9 cellular contexts compared by ENCODE assay signal in genomic region chr12:12358528-12358927, GRCh38. TPM values are rescaled to one million over a fixed set of nuclear protein-coding genes. Genes with fewer than 3 reads are reported as not detected.
DNase-seq lines count a peak whose midpoint lies in the region; ATAC-seq and TF ChIP-seq lines count a peak whose summit lies in the region.
"Had no signal": no experiment of that assay in that cellular context is flagged by ENCODE, and none has a peak within 500 bp of the region (broad histone marks: within the 10 kb centered on the region; RNA-seq: fewer than 3 reads in every experiment).

No MANE protein-coding gene starts in this region.

- H3K4me1 ChIP-seq in A673 (ENCODE audit: insufficient read depth, low read length, poor library complexity, severe bottlenecking), result peaks cover 11% of the 10 kb centered on the region
- peaks cover 14% of the 10 kb centered on the region for H3K4me1 ChIP-seq in HUES6 (ENCODE audit: control insufficient read depth, insufficient read depth, low read length)
- H3K4me1 ChIP-seq in body of pancreas, result peaks cover 29% of the 10 kb centered on the region
- H3K4me1 ChIP-seq in naive thymus-derived CD4-positive, alpha-beta T cell (ENCODE audit: control insufficient read depth in 2 of 2, insufficient read depth in 2 of 2, low read length in 2 of 2), result peaks cover 14 to 28% of the 10 kb centered on the region in 2 donors

- H3K9me3 Mint-ChIP-seq in naive thymus-derived CD4-positive, alpha-beta T cell, result peaks cover 0 to 3% (median 0%) of the 10 kb centered on the region in 11 donors

- TF ChIP-seq CTCF in A673 (conservative IDR thresholded peaks at IDR 0.05; ENCODE audit: low read depth, low read length) (no peak), body of pancreas (IDR thresholded peaks at IDR 0.05) (no peak)

- POLR2A ChIA-PET in A673 (lab: Charles Lee; ENCODE audit: low non-redundant PET), result no interaction called here
- POLR2A ChIA-PET in naive thymus-derived CD4-positive, alpha-beta T cell (lab: Charles Lee), result interaction anchor here (0.6 to 4.0 kb wide), 20 partner anchors 9 to 378 kb away, joined by 3 to 88 read pairs (median 8); partner anchors contain the start of genes CDKN1B, CREBL2, GPR19 and MANSC1

- H3K27ac Mint-ChIP-seq in naive thymus-derived CD4-positive, alpha-beta T cell, result peak overlapping the region; percentile 92 to 99 (median 98)

- no peaks in the 10 kb centered on the region for H3K36me3 ChIP-seq in A673 (ENCODE audit: insufficient read depth, low read length, poor library complexity, severe bottlenecking)
- peaks cover 2% of the 10 kb centered on the region; the same call in 1 of the 2 replicates for H3K36me3 ChIP-seq in HUES6 (ENCODE audit: control insufficient read depth, insufficient read depth, low read length)
- H3K36me3 ChIP-seq in body of pancreas (replicated peaks in 1 of 2; ENCODE audit: insufficient read depth in 1 of 2, low read depth in 2 of 2), result no peaks in the 10 kb centered on the region
- peaks cover 0 to 9% (median 0%) of the 10 kb centered on the region in 3 experiments for H3K36me3 ChIP-seq in naive thymus-derived CD4-positive, alpha-beta T cell (ENCODE audit: control insufficient read depth in 2 of 3, insufficient read depth in 3 of 3, low read length in 3 of 3)

- H3K9me3 ChIP-seq in A673 (ENCODE audit: low read depth, low read length, poor library complexity, severe bottlenecking) (no peaks in the 10 kb centered on the region), HUES6 (ENCODE audit: control insufficient read depth, insufficient read depth, low read depth, low read length) (no peaks in the 10 kb centered on the region), body of pancreas (no peaks in the 10 kb centered on the region)
- H3K9me3 ChIP-seq in naive thymus-derived CD4-positive, alpha-beta T cell (ENCODE audit: control insufficient read depth in 2 of 3, low read length in 3 of 3), result no peaks in the 10 kb centered on the region

- H3K27ac ChIP-seq in A673 (ENCODE audit: low read depth, low read length, poor library complexity, severe bottlenecking) (peak overlapping the region; percentile 92), HUES6 (ENCODE audit: low read depth, low read length) (no peak overlapping the region), body of pancreas (peak overlapping the region in 3 of 4 donors; percentile 97 to 99 (median 98))
- peak overlapping the region; percentile 99 for H3K27ac ChIP-seq in naive thymus-derived CD4-positive, alpha-beta T cell (ENCODE audit: low read depth, low read length)

- ATAC-seq in body of pancreas, result no peak
- ATAC-seq in naive thymus-derived CD4-positive, alpha-beta T cell, result no peak
- no peak for ATAC-seq in HG03354 (IDR thresholded peaks at IDR 0.05; ENCODE audit: poor library complexity, severe bottlenecking, unreplicated experiment)

- no peaks in the 10 kb centered on the region for H3K27me3 ChIP-seq in A673 (replicated peaks; ENCODE audit: insufficient read depth, low read depth, low read length, poor library complexity)
- H3K27me3 ChIP-seq in HUES6 (ENCODE audit: control insufficient read depth, insufficient read depth, low read length), result no peaks in the 10 kb centered on the region
- no peaks in the 10 kb centered on the region for H3K27me3 ChIP-seq in body of pancreas
- no peaks in the 10 kb centered on the region for H3K27me3 ChIP-seq in naive thymus-derived CD4-positive, alpha-beta T cell (ENCODE audit: control insufficient read depth in 2 of 2, insufficient read depth in 2 of 2, low read length in 2 of 2)

- H3K4me1 Mint-ChIP-seq in naive thymus-derived CD4-positive, alpha-beta T cell, result peaks cover 31 to 67% (median 55%) of the 10 kb centered on the region in 7 donors

- CTCF ChIA-PET in A673 (lab: Charles Lee), result interaction anchor here (0.7 kb wide), 1 partner anchor 9 kb away, joined by 3 read pairs; no protein-coding TSS in a partner anchor
- CTCF ChIA-PET in naive thymus-derived CD4-positive, alpha-beta T cell (lab: Charles Lee), result interaction anchor here (1.0 to 2.5 kb wide), 8 partner anchors 9 to 273 kb away, joined by 3 to 13 read pairs (median 6); partner anchors contain the start of gene DUSP16

- 45 to 54% methylated on average over 4 of the region's 4 CpGs for WGBS in body of pancreas, 2 donors

- DNase-seq in A673 (ENCODE audit: low spot score) (peak; percentile 14), body of pancreas (no peak), Kasumi-1 (lab: John Stamatoyannopoulos, UW) (no peak), SIG-M5 (lab: John Stamatoyannopoulos, UW) (no peak), T-helper 9 cell (no peak)
- DNase-seq in naive thymus-derived CD4-positive, alpha-beta T cell, result no peak
- DNase-seq: stimulated activated CD4-positive, alpha-beta T cell treated with anti-CD3 and anti-CD28 coated beads, Interleukin-4, amount 100 ng/mL, for 1 hour had no signal

- no TSS peak for BruUV-seq in A673 (replicated peaks; lab: Mats Ljungman, UMichigan)

- H3K4me3 ChIP-seq in A673 (ENCODE audit: low read depth, low read length, poor library complexity, severe bottlenecking), result peak overlapping the region; percentile 72
- peak overlapping the region; percentile 96; the same call in 1 of the 2 replicates for H3K4me3 ChIP-seq in HUES6 (ENCODE audit: low read depth, low read length)
- no peak overlapping the region for H3K4me3 ChIP-seq in body of pancreas
- H3K4me3 ChIP-seq in naive thymus-derived CD4-positive, alpha-beta T cell (ENCODE audit: low read length), result peak overlapping the region; percentile 85

- no peaks in the 10 kb centered on the region for H3K27me3 Mint-ChIP-seq in naive thymus-derived CD4-positive, alpha-beta T cell

- H3K4me3 Mint-ChIP-seq in naive thymus-derived CD4-positive, alpha-beta T cell, result peak overlapping the region; percentile 90 to 99 (median 96)

- intact Hi-C loops in A673 (cut with micrococcal nuclease; ENCODE audit: unreplicated experiment), result no loop called here
- intact Hi-C loops in body of pancreas (cut with DNase I), result no loop called here
- intact Hi-C loops in naive thymus-derived CD4-positive, alpha-beta T cell (cut with micrococcal nuclease), result loop anchor here (5.0 to 10.0 kb wide), 4 partner anchors 454 to 1184 kb away; partner anchors contain the start of genes DDX47 (in 1 of the 2), GSG1 (in 1 of the 2), HEBP1 (in 1 of the 2) and SMIM10L1 (in 1 of the 2)

- no peak for TF ChIP-seq POLR2A in body of pancreas (IDR thresholded peaks at IDR 0.05)

- no peak overlapping the region for H3K9ac ChIP-seq in HUES6 (ENCODE audit: low read length)

- peaks cover 0 to 11% (median 9%) of the 10 kb centered on the region in 5 donors for H3K36me3 Mint-ChIP-seq in naive thymus-derived CD4-positive, alpha-beta T cell

RNA-seq across cellular contexts. Expression of gene BORCS5, which starts 1.6 kb away (rescaled TPM):
- total RNA-seq in A673 (2021), result 14.7 and 17.7 TPM in 2 replicates
- 10 to 100 TPM in 1 of 2 donors, 1 to 10 TPM in 1; 5.6 to 18.4 TPM for total RNA-seq in body of pancreas
- 10 to 100 TPM; 15.3 to 28.2 (median 22.1) TPM for total RNA-seq in naive thymus-derived CD4-positive, alpha-beta T cell
- polyA plus RNA-seq in naive thymus-derived CD4-positive, alpha-beta T cell, result 10 to 100 TPM in 1 of 2 donors, 1 to 10 TPM in 1; 8.4 to 15.6 TPM

RNA-seq across cellular contexts. Expression of gene MANSC1, which starts 8.5 kb away (rescaled TPM):
- total RNA-seq in A673 (2021) (10.5 TPM in 2 replicates), body of pancreas (10 to 100 TPM in 1 of 2 donors, 1 to 10 TPM in 1; 8.9 to 12.2 TPM)
- total RNA-seq in naive thymus-derived CD4-positive, alpha-beta T cell, result 1 to 10 TPM in 1 of 5 experiments, under 1 TPM in 4; 0.60 to 1.3 (median 0.94) TPM
- polyA plus RNA-seq in naive thymus-derived CD4-positive, alpha-beta T cell, result 1 to 10 TPM; 4.2 TPM

Comparison
In these comparisons a context has a peak if more than half of its experiments do, and no peak if none do; other contexts are left out.
1. H3K4me3 ChIP-seq: peak in A673 (single experiment), HUES6 (single experiment) and naive thymus-derived CD4-positive, alpha-beta T cell (single experiment); none in body of pancreas (0 of 2).
2. intact Hi-C loops: an anchor here in naive thymus-derived CD4-positive, alpha-beta T cell (5.0 to 10.0 kb wide); none called in A673 and body of pancreas.